In the genomic region with DNA sequence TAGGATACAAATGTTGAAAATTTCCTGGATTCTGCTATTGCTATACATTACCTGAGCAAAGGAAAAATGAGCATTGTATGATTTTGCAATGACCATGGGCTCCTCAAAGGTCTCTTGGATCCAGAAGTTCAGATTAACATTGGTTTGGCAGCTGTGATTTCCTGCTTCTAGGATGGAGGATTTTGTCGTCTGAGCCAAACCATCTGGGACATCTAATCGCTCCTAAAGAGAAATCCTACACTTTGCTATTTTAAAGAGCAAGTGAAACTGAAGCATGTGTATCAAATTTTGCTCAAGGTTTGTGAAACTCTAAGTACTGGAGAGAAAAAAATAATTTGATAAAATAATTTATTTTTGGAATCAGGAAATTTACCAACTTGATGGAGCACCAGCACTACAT, we compare ENCODE assay signal across 24 cellular contexts.
"Had no signal": no experiment of that assay in that cellular context is flagged by ENCODE, and none has a peak within 500 bp of the region (broad histone marks: within the 10 kb centered on the region; RNA-seq: fewer than 3 reads in every experiment).

No MANE protein-coding gene starts in this region.

- ATAC-seq: activated CD8-positive, alpha-beta memory T cell treated with anti-CD3 and anti-CD28 coated beads, Interleukin-2, amount 10 ng/mL, durations not matched to agents 7 days and 5 days; T-helper 17 cell; WTC11 had no signal

- H3K27ac ChIP-seq: cardiac muscle cell, KMS-11, Peyer's patch, SJSA1 had no signal

- H3K27me3 ChIP-seq: brain microvascular endothelial cell, Peyer's patch had no signal

- H3K36me3 ChIP-seq: brain microvascular endothelial cell, cardiac muscle cell, Peyer's patch, SJSA1 had no signal

- H3K4me2 ChIP-seq: KMS-11 had no signal

- H3K4me3 ChIP-seq: cardiac muscle cell, Peyer's patch, SJSA1 had no signal

- H3K9ac ChIP-seq: KMS-11 had no signal

- H3K9me3 ChIP-seq: Peyer's patch, SJSA1 had no signal

- H3K4me1 ChIP-seq: Peyer's patch had no signal

- DNase-seq: activated CD4-positive, alpha-beta T cell treated with anti-CD3 and anti-CD28 coated beads for 48 hours; activated CD4-positive, alpha-beta T cell treated with anti-CD3 and anti-CD28 coated beads, Interleukin-2, amount 50 U/mL, for 48 hours; activated CD4-positive, CD25-positive, alpha-beta regulatory T cell treated with anti-CD3 and anti-CD28 coated beads, Interleukin-2, amount 50 U/mL, for 72 hours; activated CD8-positive, alpha-beta memory T cell treated with anti-CD3 and anti-CD28 coated beads, Interleukin-2, amount 10 ng/mL, durations not matched to agents 7 days and 5 days; activated effector memory CD4-positive, alpha-beta T cell treated with Interleukin-2 at 50 U/mL for 16 hours; activated naive CD4-positive, alpha-beta T cell; activated T-cell treated with anti-CD3 and anti-CD28 coated beads, Interleukin-2, amount 50 U/mL, for 24 hours; amygdala; brain microvascular endothelial cell; NCI-H1092; NCI-H1417; NCI-H1930; NCI-H345; NCI-H510A; NK-92 treated with Interleukin-12 subunit alpha and Interleukin-12 subunit beta, amount 100 ng/mL, for 24 hours; OCI-M1; Peyer's patch; SHP77; T-helper 17 cell; T-helper 9 cell had no signal
